In the genomic region with DNA sequence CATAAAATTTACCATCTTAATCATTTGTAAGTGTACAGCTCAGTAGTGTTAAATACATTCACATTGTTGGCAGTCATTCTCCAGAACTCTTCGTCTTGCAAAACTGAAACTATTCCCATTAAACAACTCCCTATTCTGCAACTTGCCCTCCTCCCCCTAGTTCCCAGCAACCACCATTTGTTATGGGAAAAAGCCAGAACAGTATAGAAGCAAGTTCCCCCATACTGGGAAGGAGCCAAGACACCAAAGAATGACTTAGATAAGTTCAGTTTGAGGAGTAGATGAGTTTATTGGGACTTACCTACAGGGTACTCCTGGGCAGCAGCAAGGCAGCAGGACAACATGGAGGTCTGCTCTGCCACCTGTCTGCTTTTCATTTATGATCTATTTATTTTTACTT, we compare ENCODE assay signal across 21 cellular contexts. TPM values are rescaled to one million over a fixed set of nuclear protein-coding genes. Genes with fewer than 3 reads are reported as not detected.
DNase-seq lines count a peak whose midpoint lies in the region; ATAC-seq and TF ChIP-seq lines count a peak whose summit lies in the region.
"Had no signal": no experiment of that assay in that cellular context is flagged by ENCODE, and none has a peak within 500 bp of the region (broad histone marks: within the 10 kb centered on the region; RNA-seq: fewer than 3 reads in every experiment).

No MANE protein-coding gene starts in this region.

- POLR2A ChIA-PET in MCF 10A (lab: Yijun Ruan, JAX) (no interaction called here), PC-9 (lab: Charles Lee; ENCODE audit: unreplicated experiment) (no interaction called here)

- H3K27ac ChIP-seq in breast epithelium (no peak overlapping the region), PC-9 (peak overlapping the region; percentile 93), mammary epithelial cell (ENCODE audit: insufficient read depth, low read depth, low read length) (peak overlapping the region; percentile 72), WERI-Rb-1 (no peak overlapping the region)
- H3K27ac ChIP-seq: 22Rv1, BLaER1 had no signal

- no peaks in the 10 kb centered on the region for H3K9me3 ChIP-seq in breast epithelium
- H3K9me3 ChIP-seq in PC-9 (ENCODE audit: insufficient read depth, low read depth): peaks cover 14% of the 10 kb centered on the region
- no peaks in the 10 kb centered on the region for H3K9me3 ChIP-seq in mammary epithelial cell (replicated peaks; ENCODE audit: insufficient read depth, low read length)
- peaks cover 2% of the 10 kb centered on the region for H3K9me3 ChIP-seq in WERI-Rb-1 (ENCODE audit: severe bottlenecking)
- H3K9me3 ChIP-seq: BLaER1 had no signal

- H4K20me1 ChIP-seq in PC-9 (ENCODE audit: insufficient read depth): no peaks in the 10 kb centered on the region
- H4K20me1 ChIP-seq in mammary epithelial cell (ENCODE audit: insufficient read depth, low read length): no peaks in the 10 kb centered on the region
- H4K20me1 ChIP-seq: BLaER1 had no signal

- intact Hi-C loops in MCF 10A (cut with micrococcal nuclease) (no loop called here), breast epithelium (cut with DNase I; ENCODE audit: low total_unique reads) (no loop called here), PC-9 (cut with micrococcal nuclease; ENCODE audit: unreplicated experiment) (no loop called here), mammary epithelial cell (cut with micrococcal nuclease) (no loop called here)

- H3K79me2 ChIP-seq in PC-9 (ENCODE audit: low read depth): no peaks in the 10 kb centered on the region
- H3K79me2 ChIP-seq in mammary epithelial cell (ENCODE audit: insufficient read depth, low read length): peaks cover 63% of the 10 kb centered on the region

- peaks cover 15% of the 10 kb centered on the region for H3K36me3 Mint-ChIP-seq in MCF 10A (ENCODE audit: insufficient read depth, unreplicated experiment)
- H3K36me3 Mint-ChIP-seq: CD14-positive monocyte; CD4-positive, alpha-beta memory T cell had no signal

- no peak overlapping the region for H3K9ac ChIP-seq in mammary epithelial cell (ENCODE audit: insufficient read depth, low read length)
- H3K9ac ChIP-seq: BLaER1 had no signal

- H3K4me1 ChIP-seq in breast epithelium (no peaks in the 10 kb centered on the region), PC-9 (replicated peaks; ENCODE audit: insufficient read depth) (peaks cover 50% of the 10 kb centered on the region), mammary epithelial cell (ENCODE audit: insufficient read depth, low read length) (peaks cover 47% of the 10 kb centered on the region)
- H3K4me1 ChIP-seq: BLaER1 had no signal

- no peaks in the 10 kb centered on the region for H3K36me3 ChIP-seq in breast epithelium
- H3K36me3 ChIP-seq in PC-9 (ENCODE audit: low read depth): 0 out of 2 replicates have a peak, but pooled peaks cover 13% of the 10 kb centered on the region
- H3K36me3 ChIP-seq in mammary epithelial cell (ENCODE audit: insufficient read depth, low read length): peaks cover 5% of the 10 kb centered on the region
- no peaks in the 10 kb centered on the region for H3K36me3 ChIP-seq in WERI-Rb-1
- H3K36me3 ChIP-seq: BLaER1 had no signal

- H3K9me3 Mint-ChIP-seq in MCF 10A (ENCODE audit: unreplicated experiment): no peaks in the 10 kb centered on the region
- H3K9me3 Mint-ChIP-seq: CD4-positive, alpha-beta memory T cell; H9 had no signal

- no peak overlapping the region for H3K27ac Mint-ChIP-seq in MCF 10A (ENCODE audit: low read depth, unreplicated experiment)
- H3K27ac Mint-ChIP-seq: CD4-positive, alpha-beta memory T cell had no signal

- CTCF ChIA-PET in MCF 10A (lab: Yijun Ruan, JAX) (interaction anchor here (0.6 to 4.1 kb wide), 4 partner anchors 17 to 1281 kb away, joined by 3 to 19 read pairs (median 4); no protein-coding TSS in a partner anchor), PC-9 (lab: Charles Lee) (interaction anchor here (1.1 kb wide), 1 partner anchor 27 kb away, joined by 3 read pairs; no protein-coding TSS in a partner anchor), mammary epithelial cell (lab: Charles Lee; ENCODE audit: low non-redundant PET) (no interaction called here)

- DNase-seq in MCF 10A (ENCODE audit: unreplicated experiment): peak; percentile 75
- no peak for DNase-seq in breast epithelium (ENCODE audit: low spot score in 2 of 2)
- no peak for DNase-seq in PC-9
- DNase-seq in mammary epithelial cell: no peak
- DNase-seq in NCI-H2171 (lab: John Stamatoyannopoulos, UW): no peak
- DNase-seq in GM10266 (ENCODE audit: extremely low spot score): no peak
- no peak for DNase-seq in WERI-Rb-1
- DNase-seq: CD4-positive, alpha-beta memory T cell; DMS153; DMS79; GDM1; H9 had no signal

- no peak for TF ChIP-seq POLR2A in breast epithelium (IDR thresholded peaks at IDR 0.05)

- H3K4me2 ChIP-seq in PC-9 (no peak overlapping the region), mammary epithelial cell (ENCODE audit: insufficient read depth, low read depth, low read length) (no peak overlapping the region)
- H3K4me2 ChIP-seq: BLaER1 had no signal

- no peaks in the 10 kb centered on the region for H3K27me3 ChIP-seq in breast epithelium
- no peaks in the 10 kb centered on the region for H3K27me3 ChIP-seq in PC-9 (ENCODE audit: insufficient read depth, low read depth)
- H3K27me3 ChIP-seq in mammary epithelial cell (ENCODE audit: insufficient read depth, low read length): no peaks in the 10 kb centered on the region
- H3K27me3 ChIP-seq in WERI-Rb-1 (ENCODE audit: insufficient read depth, low read depth, severe bottlenecking): peaks cover 85% of the 10 kb centered on the region
- H3K27me3 ChIP-seq: BLaER1 had no signal

- no peak overlapping the region for H3K4me3 Mint-ChIP-seq in MCF 10A (ENCODE audit: unreplicated experiment)
- H3K4me3 Mint-ChIP-seq: CD14-positive monocyte; CD4-positive, alpha-beta memory T cell; H9 had no signal

- H3K4me3 ChIP-seq in breast epithelium: no peak overlapping the region
- no peak overlapping the region for H3K4me3 ChIP-seq in PC-9
- H3K4me3 ChIP-seq in mammary epithelial cell (replicated peaks in 1 of 3; ENCODE audit: insufficient read depth in 1 of 3, low read depth in 2 of 3, low read length in 3 of 3): no peak overlapping the region
- no peak overlapping the region for H3K4me3 ChIP-seq in WERI-Rb-1 (ENCODE audit: low read depth, low read length)
- H3K4me3 ChIP-seq: BLaER1 had no signal

- H3K4me1 Mint-ChIP-seq in MCF 10A (ENCODE audit: insufficient read depth, unreplicated experiment): peaks cover 29% of the 10 kb centered on the region
- H3K4me1 Mint-ChIP-seq: CD14-positive monocyte; CD4-positive, alpha-beta memory T cell had no signal

- peaks cover 32% of the 10 kb centered on the region for H3F3A ChIP-seq in PC-9 (ENCODE audit: insufficient read depth, low read depth)

- no peaks in the 10 kb centered on the region for H3K27me3 Mint-ChIP-seq in MCF 10A (ENCODE audit: insufficient read depth, unreplicated experiment)

- H2AFZ ChIP-seq in PC-9: no peak overlapping the region
- H2AFZ ChIP-seq in mammary epithelial cell (ENCODE audit: low read depth, low read length): no peak overlapping the region

- dilution Hi-C loops in mammary epithelial cell (cut with HindIII; ENCODE audit: low sequenced_read_pairs): loop anchor here (25.0 kb wide), 1 partner anchor 209 kb away; the partner anchor contains the start of genes C17orf100 and MED31

- WGBS in mammary epithelial cell (ENCODE audit: low coverage, missing lambda C conversion rate): 100% methylated on average over 1 of the region's 1 CpG

- no TSS peak for BruUV-seq in MCF 10A (replicated peaks; lab: Mats Ljungman, UMichigan)
- no TSS peak for BruUV-seq in PC-9 (replicated peaks; lab: Mats Ljungman, UMichigan)
- BruUV-seq in mammary epithelial cell (replicated peaks; lab: Mats Ljungman, UMichigan): no TSS peak

- TF ChIP-seq CTCF in MCF 10A (IDR thresholded peaks at IDR 0.05; ENCODE audit: unreplicated experiment) (no peak), breast epithelium (IDR thresholded peaks at IDR 0.05) (no peak), PC-9 (conservative IDR thresholded peaks at IDR 0.05) (no peak), mammary epithelial cell (conservative IDR thresholded peaks at IDR 0.05 in 1 of 2, IDR thresholded peaks at IDR 0.05 in 1 of 2; ENCODE audit: extremely low read depth in 1 of 2, insufficient read depth in 1 of 2, low read depth in 1 of 2, low read length in 2 of 2) (no peak), GM10266 (IDR thresholded peaks at IDR 0.05; ENCODE audit: control insufficient read depth, insufficient read depth, low read depth, missing control alignments) (no peak), WERI-Rb-1 (IDR thresholded peaks at IDR 0.05; ENCODE audit: low read depth, low read length) (no peak)

- ATAC-seq in HG03565 (IDR thresholded peaks at IDR 0.05; ENCODE audit: unreplicated experiment): no peak

- in situ Hi-C loops in mammary epithelial cell (cut with MboI; ENCODE audit: low sequenced_read_pairs in 2 of 2): no loop called here

- H3K9me2 ChIP-seq in PC-9 (ENCODE audit: insufficient read depth): no peaks in the 10 kb centered on the region

RNA-seq across cellular contexts. Expression of gene TEKT1, which starts 39.3 kb away (rescaled TPM):
- total RNA-seq in MCF 10A (2022): 0.27 TPM in 1 of 2 replicates, not detected in the other
- total RNA-seq in breast epithelium: not detected
- total RNA-seq in PC-9 (2021): 0.50 and 0.61 TPM in 2 replicates
- total RNA-seq in mammary epithelial cell: not detected
- not detected for polyA plus RNA-seq in mammary epithelial cell
- polyA minus RNA-seq in mammary epithelial cell: not detected
- total RNA-seq: A673; CD4-positive, alpha-beta memory T cell; Daoy; H1; H9; HT-29 had no signal
- polyA plus RNA-seq: AG04450; CD14-positive monocyte; CD4-positive, alpha-beta memory T cell; H1 had no signal

Comparison
In these comparisons a context has a peak if more than half of its experiments do, and no peak if none do; other contexts are left out.
1. H3K27ac ChIP-seq: peak in PC-9 (single experiment) and mammary epithelial cell (single experiment); none in breast epithelium (0 of 2) and WERI-Rb-1 (single experiment).